In genomic region chr22:45934659-45935341, GRCh38 we compare ENCODE assay signal across 11 cellular contexts. TPM values are rescaled to one million over a fixed set of nuclear protein-coding genes. Genes with fewer than 3 reads are reported as not detected.
DNase-seq lines count a peak whose midpoint lies in the region; ATAC-seq, FAIRE-seq and TF ChIP-seq lines count a peak whose summit lies in the region.
"Had no signal": no experiment of that assay in that cellular context is flagged by ENCODE, and none has a peak within 500 bp of the region (broad histone marks: within the 10 kb centered on the region; RNA-seq: fewer than 3 reads in every experiment).

No MANE protein-coding gene starts in this region.

- peaks cover 10 to 22% of the 10 kb centered on the region in 2 donors for H3K27me3 Mint-ChIP-seq in natural killer cell treated with Interleukin-12 subunit alpha and Interleukin-12 subunit beta and Interleukin-15 and Interleukin-18, amount 100 ng/mL, for 72 hours

- H3K9me3 ChIP-seq in upper lobe of right lung (no peaks in the 10 kb centered on the region), small intestine (ENCODE audit: control insufficient read depth, low read depth) (no peaks in the 10 kb centered on the region)

- H3K27ac ChIP-seq in foreskin keratinocyte (peak overlapping the region; percentile 89), upper lobe of right lung (no peak overlapping the region), small intestine (ENCODE audit: low read depth in 1 of 2, low read length in 1 of 2) (no peak overlapping the region)
- H3K27ac ChIP-seq: KMS-11 had no signal

- no peak overlapping the region for H3K27ac Mint-ChIP-seq in natural killer cell treated with Interleukin-12 subunit alpha and Interleukin-12 subunit beta and Interleukin-15 and Interleukin-18, amount 100 ng/mL, for 72 hours
- H3K27ac Mint-ChIP-seq: naive thymus-derived CD8-positive, alpha-beta T cell had no signal

- no peak overlapping the region for H3K4me3 Mint-ChIP-seq in natural killer cell treated with Interleukin-12 subunit alpha and Interleukin-12 subunit beta and Interleukin-15 and Interleukin-18, amount 100 ng/mL, for 72 hours
- H3K4me3 Mint-ChIP-seq: naive thymus-derived CD8-positive, alpha-beta T cell had no signal

- peaks cover 24% of the 10 kb centered on the region for H3K4me1 ChIP-seq in foreskin keratinocyte
- no peaks in the 10 kb centered on the region for H3K4me1 ChIP-seq in upper lobe of right lung
- H3K4me1 ChIP-seq in small intestine (ENCODE audit: control insufficient read depth in 2 of 2, insufficient read depth in 1 of 2, low read depth in 1 of 2, low read length in 1 of 2) = no peaks in the 10 kb centered on the region

- FAIRE-seq in small intestine (lab: Jason Lieb, UNC) = no peak

- H3K36me3 ChIP-seq in upper lobe of right lung (no peaks in the 10 kb centered on the region), small intestine (ENCODE audit: control insufficient read depth in 2 of 2, insufficient read depth in 2 of 2, low read length in 2 of 2) (no peaks in the 10 kb centered on the region)

- H3K4me1 Mint-ChIP-seq in natural killer cell treated with Interleukin-12 subunit alpha and Interleukin-12 subunit beta and Interleukin-15 and Interleukin-18, amount 100 ng/mL, for 72 hours (ENCODE audit: low read depth in 2 of 2) = peaks cover 0 to 3% of the 10 kb centered on the region in 2 donors
- H3K4me1 Mint-ChIP-seq: CD14-positive monocyte; naive thymus-derived CD8-positive, alpha-beta T cell had no signal

- TF ChIP-seq CTCF in foreskin keratinocyte (conservative IDR thresholded peaks at IDR 0.05) (no peak), upper lobe of right lung (IDR thresholded peaks at IDR 0.05) (no peak)

- no peaks in the 10 kb centered on the region for H3K36me3 Mint-ChIP-seq in natural killer cell treated with Interleukin-12 subunit alpha and Interleukin-12 subunit beta and Interleukin-15 and Interleukin-18, amount 100 ng/mL, for 72 hours
- H3K36me3 Mint-ChIP-seq: CD14-positive monocyte; naive thymus-derived CD8-positive, alpha-beta T cell had no signal

- intact Hi-C loops in upper lobe of right lung (cut with DNase I) = no loop called here

- H3K4me3 ChIP-seq in upper lobe of right lung (no peak overlapping the region), small intestine (ENCODE audit: low read depth in 1 of 2, low read length in 2 of 2) (no peak overlapping the region)

- WGBS in small intestine, 3 donors = 15 to 40% (median 21%) methylated on average over 27 of the region's 27 CpGs

- DNase-seq in SIG-M5 treated with dmso at 0.1 percent for 504 hours (lab: John Stamatoyannopoulos, UW; ENCODE audit: unreplicated experiment) (peak; percentile 26), SIG-M5 (lab: John Stamatoyannopoulos, UW) (no peak), RPMI8226 (peak; percentile 34), foreskin keratinocyte (peak; percentile 89 to 95), upper lobe of right lung (no peak), small intestine (no peak)
- DNase-seq in natural killer cell treated with Interleukin-12 subunit alpha and Interleukin-12 subunit beta and Interleukin-15 and Interleukin-18, amount 100 ng/mL, for 72 hours (ENCODE audit: low spot score) = no peak
- DNase-seq: naive thymus-derived CD8-positive, alpha-beta T cell had no signal

- ATAC-seq in foreskin keratinocyte (peak; percentile 89), upper lobe of right lung (peak; percentile 38), HG03439 (IDR thresholded peaks at IDR 0.05; ENCODE audit: unreplicated experiment) (no peak)
- no peak for ATAC-seq in natural killer cell treated with Interleukin-12 subunit alpha and Interleukin-12 subunit beta and Interleukin-15 and Interleukin-18, amount 100 ng/mL, for 72 hours
- ATAC-seq: naive thymus-derived CD8-positive, alpha-beta T cell had no signal

- no peaks in the 10 kb centered on the region for H3K9me3 Mint-ChIP-seq in natural killer cell treated with Interleukin-12 subunit alpha and Interleukin-12 subunit beta and Interleukin-15 and Interleukin-18, amount 100 ng/mL, for 72 hours

- no peaks in the 10 kb centered on the region for H3K27me3 ChIP-seq in foreskin keratinocyte
- peaks cover 24% of the 10 kb centered on the region for H3K27me3 ChIP-seq in upper lobe of right lung
- H3K27me3 ChIP-seq in small intestine (ENCODE audit: control insufficient read depth in 2 of 2, insufficient read depth in 2 of 2, low read length in 2 of 2) = peaks cover 0 to 13% of the 10 kb centered on the region in 2 donors

RNA-seq across cellular contexts. Expression of gene WNT7B, which starts 42.2 kb away (rescaled TPM):
- total RNA-seq in foreskin keratinocyte (9.5 and 41.8 TPM in 2 replicates), upper lobe of right lung (5.4 TPM)
- polyA plus RNA-seq in foreskin keratinocyte (14.0 and 50.2 TPM in 2 replicates), small intestine (under 1 TPM in 2 of 3 donors, not detected in 1; 0.03 to 0.22 TPM)
- not detected for total RNA-seq in natural killer cell treated with Interleukin-12 subunit alpha and Interleukin-12 subunit beta and Interleukin-15 and Interleukin-18, amount 100 ng/mL, for 72 hours
- total RNA-seq: naive thymus-derived CD8-positive, alpha-beta T cell had no signal
- polyA plus RNA-seq: CD14-positive monocyte; naive thymus-derived CD8-positive, alpha-beta T cell had no signal

Comparison
In these comparisons a context has a peak if more than half of its experiments do, and no peak if none do; other contexts are left out.
1. DNase-seq: peak in SIG-M5 treated with dmso at 0.1 percent for 504 hours (single experiment), RPMI8226 (single experiment) and foreskin keratinocyte (2 of 2); none in SIG-M5 (single experiment), upper lobe of right lung (single experiment), natural killer cell treated with Interleukin-12 subunit alpha and Interleukin-12 subunit beta and Interleukin-15 and Interleukin-18, amount 100 ng/mL, for 72 hours (single experiment) and small intestine (single experiment).
2. ATAC-seq: peak in foreskin keratinocyte (single experiment) and upper lobe of right lung (single experiment); none in natural killer cell treated with Interleukin-12 subunit alpha and Interleukin-12 subunit beta and Interleukin-15 and Interleukin-18, amount 100 ng/mL, for 72 hours (0 of 2) and HG03439 (single experiment).